In genomic region chr20:49281059-49281912, GRCh38 we compare ENCODE assay signal across 1 cellular context.
TF ChIP-seq lines count a peak whose summit lies in the region.

No MANE protein-coding gene starts in this region.

TF ChIP-seq in GM12878, 131 proteins besides CTCF, POLR2A, EP300 and RAD21 (continued from another document and continues in another):
- TF ChIP-seq ZBTB40 (IDR thresholded peaks at IDR 0.05; ENCODE audit: borderline replicate concordance) (0 out of 2 replicates have a peak, but pooled peaks have one; percentile 11), ATF3 (IDR thresholded peaks at IDR 0.05; ENCODE audit: borderline replicate concordance, extremely low read depth, low read depth, low read length) (no peak), ZNF687 (IDR thresholded peaks at IDR 0.05) (no peak), CEBPB (IDR thresholded peaks at IDR 0.05; ENCODE audit: borderline replicate concordance in 1 of 2, low read depth in 2 of 2, low read length in 2 of 2) (0 out of 4 replicates have a peak, but pooled peaks of 1 of the 2 experiments have one; percentile 14), ELK1 (IDR thresholded peaks at IDR 0.05; ENCODE audit: low read depth, low read length) (no peak), MXI1 (IDR thresholded peaks at IDR 0.05; ENCODE audit: low read depth, low read length) (no peak), IKZF1 (conservative IDR thresholded peaks at IDR 0.05) (0 out of 2 replicates have a peak, but pooled peaks have one; percentile 9), POLR2AphosphoS2 (IDR thresholded peaks at IDR 0.05; ENCODE audit: low read depth, low read length) (peak; percentile 46; the same call in 1 of the 2 replicates), POLR2AphosphoS5 (IDR thresholded peaks at IDR 0.05; ENCODE audit: low read length) (peak; percentile 75), CBX5 (IDR thresholded peaks at IDR 0.05; ENCODE audit: low read depth) (peak; percentile 90; the same call in 1 of the 2 replicates), RELB (IDR thresholded peaks at IDR 0.05; ENCODE audit: low read depth) (peak; percentile 81), MLLT1 (IDR thresholded peaks at IDR 0.05) (peak; percentile 68), E2F4 (IDR thresholded peaks at IDR 0.05; ENCODE audit: low read depth, low read length) (no peak), BCL11A (IDR thresholded peaks at IDR 0.05; ENCODE audit: low read depth, low read length) (0 out of 2 replicates have a peak, but pooled peaks have one; percentile 1), MEF2A (IDR thresholded peaks at IDR 0.05; ENCODE audit: insufficient read depth, low read depth, low read length) (no peak), HSF1 (IDR thresholded peaks at IDR 0.05; ENCODE audit: low read depth, low read length) (no peak), ZBED1 (IDR thresholded peaks at IDR 0.05; ENCODE audit: borderline replicate concordance) (peak; percentile 36), SKIL (IDR thresholded peaks at IDR 0.05; ENCODE audit: low read depth, poor library complexity, severe bottlenecking) (peak; percentile 73), GATAD2B (conservative IDR thresholded peaks at IDR 0.05; ENCODE audit: low read depth) (no peak), ESRRA (IDR thresholded peaks at IDR 0.05; ENCODE audit: low read length) (no peak), PML (IDR thresholded peaks at IDR 0.05; ENCODE audit: low read length) (0 out of 2 replicates have a peak, but pooled peaks have one; percentile 26), MEF2B (IDR thresholded peaks at IDR 0.05; ENCODE audit: partially characterized antibody, poor library complexity, severe bottlenecking) (no peak), CBFB (IDR thresholded peaks at IDR 0.05; ENCODE audit: low read depth) (0 out of 2 replicates have a peak, but pooled peaks have one; percentile 42), REST (IDR thresholded peaks at IDR 0.05; ENCODE audit: low read depth, low read length) (no peak), ZNF217 (IDR thresholded peaks at IDR 0.05) (peak; percentile 60), BMI1 (IDR thresholded peaks at IDR 0.05; ENCODE audit: borderline replicate concordance) (0 out of 2 replicates have a peak, but pooled peaks have one; percentile 22)
